In the genomic region with DNA sequence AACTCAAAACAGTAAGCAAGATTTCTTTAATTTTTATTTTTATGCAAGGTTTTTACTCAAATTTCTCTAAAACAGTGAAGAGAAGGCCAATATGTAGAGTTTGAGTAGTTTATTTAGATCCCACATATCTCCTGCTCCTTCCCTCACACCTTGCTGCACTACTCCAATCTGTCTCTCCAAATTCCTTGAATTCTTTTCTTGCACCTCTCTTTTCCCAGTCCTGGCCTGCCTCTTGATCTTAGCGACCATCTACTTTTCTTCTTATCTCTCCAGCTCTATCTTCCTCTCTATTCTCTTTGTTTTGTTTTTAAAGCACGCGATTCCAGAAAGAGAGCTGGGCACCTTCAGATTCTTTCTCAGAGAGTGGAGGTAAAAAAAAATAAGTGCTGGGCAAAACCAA, we compare ENCODE assay signal across 30 cellular contexts.
"Had no signal": no experiment of that assay in that cellular context is flagged by ENCODE, and none has a peak within 500 bp of the region (broad histone marks: within the 10 kb centered on the region; RNA-seq: fewer than 3 reads in every experiment).

No MANE protein-coding gene starts in this region.

- H3K27me3 Mint-ChIP-seq: activated CD4-positive, alpha-beta T cell treated with anti-CD3 and anti-CD28 coated beads, Interleukin-2, amount 10 ng/mL, durations not matched to agents 7 days and 5 days; activated T-cell treated with anti-CD3 and anti-CD28 coated beads, Interleukin-2, amount 50 U/mL, for 24 hours; brain had no signal

- H3K9me3 Mint-ChIP-seq: activated CD4-positive, alpha-beta memory T cell treated with anti-CD3 and anti-CD28 coated beads, Interleukin-2, amount 10 ng/mL, durations not matched to agents 7 days and 5 days; activated naive CD4-positive, alpha-beta T cell treated with anti-CD3 and anti-CD28 coated beads, Interleukin-2, amount 10 ng/mL, durations not matched to agents 7 days and 5 days had no signal

- H3K36me3 ChIP-seq: ascending aorta, breast epithelium, cardiac muscle cell, colonic mucosa, esophagus squamous epithelium, gastroesophageal sphincter, heart right ventricle had no signal

- DNase-seq: activated CD4-positive, alpha-beta memory T cell treated with anti-CD3 and anti-CD28 coated beads, Interleukin-2, amount 10 ng/mL, durations not matched to agents 7 days and 5 days; activated CD4-positive, alpha-beta T cell treated with anti-CD3 and anti-CD28 coated beads for 1 hour; activated CD4-positive, alpha-beta T cell treated with anti-CD3 and anti-CD28 coated beads for 4 hours; activated CD4-positive, alpha-beta T cell treated with anti-CD3 and anti-CD28 coated beads, Interleukin-2, amount 10 ng/mL, durations not matched to agents 7 days and 5 days; activated CD4-positive, alpha-beta T cell treated with anti-CD3 and anti-CD28 coated beads, Interleukin-2, amount 50 U/mL, for 4 hours; activated CD8-positive, alpha-beta memory T cell treated with anti-CD3 and anti-CD28 coated beads, Interleukin-2, amount 50 U/mL, for 48 hours; activated gamma-delta T cell; activated naive CD4-positive, alpha-beta T cell; activated naive CD4-positive, alpha-beta T cell treated with anti-CD3 and anti-CD28 coated beads, Interleukin-2, amount 10 ng/mL, durations not matched to agents 7 days and 5 days; activated naive CD8-positive, alpha-beta T cell treated with anti-CD3 and anti-CD28 coated beads, Interleukin-2, amount 10 ng/mL, durations not matched to agents 7 days and 5 days; activated T-cell treated with anti-CD3 and anti-CD28 coated beads for 4 hours; activated T-cell treated with anti-CD3 and anti-CD28 coated beads, Interleukin-2, amount 50 U/mL, for 24 hours; activated T-cell treated with anti-CD3 and anti-CD28 coated beads, Interleukin-2, amount 50 U/mL, for 72 hours; central memory CD4-positive, alpha-beta T cell; cerebellar nuclear complex; colonic mucosa; dorsolateral prefrontal cortex; effector memory CD4-positive, alpha-beta T cell; erythroblast; esophagus squamous epithelium; foreskin melanocyte; heart right ventricle; T-helper 2 cell had no signal

- H3K27me3 ChIP-seq: ascending aorta, breast epithelium, cardiac muscle cell, colonic mucosa, esophagus squamous epithelium, gastroesophageal sphincter, hepatocyte had no signal

- H3K4me1 Mint-ChIP-seq: activated CD4-positive, alpha-beta memory T cell treated with anti-CD3 and anti-CD28 coated beads, Interleukin-2, amount 10 ng/mL, durations not matched to agents 7 days and 5 days; activated CD4-positive, alpha-beta T cell treated with anti-CD3 and anti-CD28 coated beads, Interleukin-2, amount 10 ng/mL, durations not matched to agents 7 days and 5 days; activated naive CD4-positive, alpha-beta T cell treated with anti-CD3 and anti-CD28 coated beads, Interleukin-2, amount 10 ng/mL, durations not matched to agents 7 days and 5 days; brain had no signal

- H3K4me3 ChIP-seq: ascending aorta, breast epithelium, cardiac muscle cell, colonic mucosa, dorsolateral prefrontal cortex, esophagus squamous epithelium, gastroesophageal sphincter, heart right ventricle, hepatocyte had no signal

- H3K27ac Mint-ChIP-seq: activated CD4-positive, alpha-beta memory T cell treated with anti-CD3 and anti-CD28 coated beads, Interleukin-2, amount 10 ng/mL, durations not matched to agents 7 days and 5 days; activated CD4-positive, alpha-beta T cell treated with anti-CD3 and anti-CD28 coated beads, Interleukin-2, amount 10 ng/mL, durations not matched to agents 7 days and 5 days; activated naive CD4-positive, alpha-beta T cell treated with anti-CD3 and anti-CD28 coated beads, Interleukin-2, amount 10 ng/mL, durations not matched to agents 7 days and 5 days; activated naive CD4-positive, alpha-beta T cell treated with anti-CD3 and anti-CD28 coated beads, Interleukin-2, amount 50 U/mL, for 72 hours; activated naive CD8-positive, alpha-beta T cell treated with anti-CD3 and anti-CD28 coated beads, Interleukin-2, amount 10 ng/mL, durations not matched to agents 7 days and 5 days; activated T-cell treated with anti-CD3 and anti-CD28 coated beads, Interleukin-2, amount 50 U/mL, for 24 hours; activated T-cell treated with anti-CD3 and anti-CD28 coated beads, Interleukin-2, amount 50 U/mL, for 72 hours; brain had no signal

- H3K9me3 ChIP-seq: ascending aorta, colonic mucosa, esophagus squamous epithelium had no signal

- H3K36me3 Mint-ChIP-seq: activated naive CD4-positive, alpha-beta T cell treated with anti-CD3 and anti-CD28 coated beads, Interleukin-2, amount 10 ng/mL, durations not matched to agents 7 days and 5 days; brain had no signal

- H3K79me2 ChIP-seq: hepatocyte had no signal

- ATAC-seq: activated naive CD4-positive, alpha-beta T cell treated with anti-CD3 and anti-CD28 coated beads, Interleukin-2, amount 50 U/mL, for 72 hours; activated T-cell treated with anti-CD3 and anti-CD28 coated beads, Interleukin-2, amount 50 U/mL, for 72 hours; gastroesophageal sphincter; heart right ventricle had no signal

- H3K4me1 ChIP-seq: ascending aorta, breast epithelium, colonic mucosa, esophagus squamous epithelium, gastroesophageal sphincter, heart right ventricle had no signal

- H3K4me3 Mint-ChIP-seq: activated CD4-positive, alpha-beta memory T cell treated with anti-CD3 and anti-CD28 coated beads, Interleukin-2, amount 10 ng/mL, durations not matched to agents 7 days and 5 days; activated CD4-positive, alpha-beta T cell treated with anti-CD3 and anti-CD28 coated beads, Interleukin-2, amount 10 ng/mL, durations not matched to agents 7 days and 5 days; activated naive CD4-positive, alpha-beta T cell treated with anti-CD3 and anti-CD28 coated beads, Interleukin-2, amount 10 ng/mL, durations not matched to agents 7 days and 5 days; activated naive CD8-positive, alpha-beta T cell treated with anti-CD3 and anti-CD28 coated beads, Interleukin-2, amount 10 ng/mL, durations not matched to agents 7 days and 5 days; activated T-cell treated with anti-CD3 and anti-CD28 coated beads, Interleukin-2, amount 50 U/mL, for 24 hours; activated T-cell treated with anti-CD3 and anti-CD28 coated beads, Interleukin-2, amount 50 U/mL, for 72 hours; brain had no signal

- H3K4me2 ChIP-seq: hepatocyte had no signal

- H3K27ac ChIP-seq: ascending aorta, breast epithelium, cardiac muscle cell, colonic mucosa, dorsolateral prefrontal cortex, esophagus squamous epithelium, gastroesophageal sphincter, heart right ventricle, hepatocyte had no signal

- H2AFZ ChIP-seq: hepatocyte had no signal
